Comparison of ENCODE assay signal across 20 cellular contexts in the genomic region with DNA sequence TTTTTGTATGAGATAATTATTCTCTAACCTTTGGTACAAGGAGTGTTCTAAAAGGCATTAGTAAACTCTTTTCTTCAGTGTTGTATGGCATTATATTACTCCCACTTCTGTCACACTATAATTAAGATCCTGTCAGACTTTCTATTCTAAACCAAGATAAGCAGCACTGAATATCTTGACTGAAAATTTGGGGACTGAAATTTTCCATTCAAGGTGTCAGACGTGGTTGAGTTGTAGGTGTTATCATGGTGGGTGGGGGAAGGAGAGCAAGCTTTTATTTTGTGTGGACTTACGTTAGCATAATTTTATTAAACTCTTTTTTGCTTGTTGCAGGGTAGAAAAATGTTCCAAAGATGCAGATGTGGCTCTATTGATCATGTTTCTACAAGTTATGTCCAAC.
DNase-seq lines count a peak whose midpoint lies in the region; FAIRE-seq lines count a peak whose summit lies in the region.
"Had no signal": no experiment of that assay in that cellular context is flagged by ENCODE, and none has a peak within 500 bp of the region (broad histone marks: within the 10 kb centered on the region; RNA-seq: fewer than 3 reads in every experiment).

No MANE protein-coding gene starts in this region.

- peak; percentile 32 for DNase-seq in NCI-H69 (lab: John Stamatoyannopoulos, UW)
- peak; percentile 67 for DNase-seq in putamen (ENCODE audit: low spot score)
- DNase-seq in Kasumi-1 (lab: John Stamatoyannopoulos, UW) = no peak
- DNase-seq in DMS114 treated with DMSO at 0.1 percent for 48 hours (lab: John Stamatoyannopoulos, UW; ENCODE audit: unreplicated experiment) = no peak
- DNase-seq: AML-193; Caco-2; Calu3; CD4-positive, alpha-beta T cell; CD8-positive, alpha-beta T cell; DMS153; DMS53; DMS79; DND-41; EL; GDM1 had no signal

- FAIRE-seq in islet of Langerhans (lab: Jason Lieb, UNC) = peak; percentile 9
- FAIRE-seq: A549, D721Med, GM12891, GM19239 had no signal

Comparison
In these comparisons a context has a peak if more than half of its experiments do, and no peak if none do; other contexts are left out.
1. DNase-seq: peak in NCI-H69 (single experiment) and putamen (single experiment); none in Kasumi-1 (0 of 2) and DMS114 treated with DMSO at 0.1 percent for 48 hours (single experiment).